ENCODE assay signal across 1 cellular context in genomic region chr9:129595903-129596540, GRCh38.
TF ChIP-seq lines count a peak whose summit lies in the region.

No MANE protein-coding gene starts in this region.

TF ChIP-seq in K562, 482 proteins besides CTCF, POLR2A, EP300 and RAD21 (continued from another document and continues in another):
- TF ChIP-seq, protein P1, sequence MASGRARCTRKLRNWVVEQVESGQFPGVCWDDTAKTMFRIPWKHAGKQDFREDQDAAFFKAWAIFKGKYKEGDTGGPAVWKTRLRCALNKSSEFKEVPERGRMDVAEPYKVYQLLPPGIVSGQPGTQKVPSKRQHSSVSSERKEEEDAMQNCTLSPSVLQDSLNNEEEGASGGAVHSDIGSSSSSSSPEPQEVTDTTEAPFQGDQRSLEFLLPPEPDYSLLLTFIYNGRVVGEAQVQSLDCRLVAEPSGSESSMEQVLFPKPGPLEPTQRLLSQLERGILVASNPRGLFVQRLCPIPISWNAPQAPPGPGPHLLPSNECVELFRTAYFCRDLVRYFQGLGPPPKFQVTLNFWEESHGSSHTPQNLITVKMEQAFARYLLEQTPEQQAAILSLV (tag; IDR thresholded peaks at IDR 0.05), result peak; percentile 66
- TF ChIP-seq SETDB1 (IDR thresholded peaks at IDR 0.05; ENCODE audit: low read length) (no peak), ZKSCAN3 (CRISPR knock-in tag; IDR thresholded peaks at IDR 0.05) (no peak), HNRNPLL (IDR thresholded peaks at IDR 0.05; ENCODE audit: low read depth, low read length, poor library complexity, severe bottlenecking) (no peak), SMAD2 (IDR thresholded peaks at IDR 0.05; ENCODE audit: low read depth, low read length) (no peak), PATZ1 (CRISPR knock-in tag; IDR thresholded peaks at IDR 0.05; ENCODE audit: borderline replicate concordance) (peak; percentile 45; the same call in 1 of the 2 replicates), PHF8 (IDR thresholded peaks at IDR 0.05; ENCODE audit: borderline replicate concordance, low read length) (no peak), LCOR (CRISPR knock-in tag; IDR thresholded peaks at IDR 0.05) (peak; percentile 69; the same call in 1 of the 2 replicates), ESRRA (IDR thresholded peaks at IDR 0.05; ENCODE audit: borderline replicate concordance, low read depth) (peak; percentile 35; the same call in 1 of the 2 replicates), E2F3 (CRISPR knock-in tag; IDR thresholded peaks at IDR 0.05) (peak; percentile 82), ZNF316 (IDR thresholded peaks at IDR 0.05) (peak; percentile 29; the same call in 1 of the 2 replicates), ZNF121 (CRISPR knock-in tag; conservative IDR thresholded peaks at IDR 0.05) (no peak), ZBTB40 (IDR thresholded peaks at IDR 0.05) (peak; percentile 57), ZBTB40 (CRISPR knock-in tag; IDR thresholded peaks at IDR 0.05) (no peak), TRIM28 (IDR thresholded peaks at IDR 0.05) (0 out of 2 replicates have a peak, but pooled peaks have one; percentile 36), BACH1 (tag; IDR thresholded peaks at IDR 0.05) (peak; percentile 89), ZMIZ1 (IDR thresholded peaks at IDR 0.05; ENCODE audit: low read depth in 2 of 2, low read length in 2 of 2) (peak in 1 of 2 experiments; percentile 56; a peak in 1 of 4 replicates), HLTF (IDR thresholded peaks at IDR 0.05) (peak; percentile 80; the same call in 1 of the 2 replicates), U2AF1 (optimal IDR thresholded peaks at IDR 0.05; ENCODE audit: low read depth, low read length) (no peak), GATA2 (CRISPR knock-in tag; IDR thresholded peaks at IDR 0.05) (peak; percentile 78), ATF1 (CRISPR knock-in tag; IDR thresholded peaks at IDR 0.05) (no peak), ATF1 (tag; IDR thresholded peaks at IDR 0.05) (peak; percentile 48), CHD4 (IDR thresholded peaks at IDR 0.05; ENCODE audit: insufficient read depth, insufficient replicate concordance, low read depth, low read length, poor library complexity, severe bottlenecking) (no peak), RFX7 (CRISPR knock-in tag; IDR thresholded peaks at IDR 0.05) (peak; percentile 57; the same call in 1 of the 2 replicates)
- TF ChIP-seq, protein P2, sequence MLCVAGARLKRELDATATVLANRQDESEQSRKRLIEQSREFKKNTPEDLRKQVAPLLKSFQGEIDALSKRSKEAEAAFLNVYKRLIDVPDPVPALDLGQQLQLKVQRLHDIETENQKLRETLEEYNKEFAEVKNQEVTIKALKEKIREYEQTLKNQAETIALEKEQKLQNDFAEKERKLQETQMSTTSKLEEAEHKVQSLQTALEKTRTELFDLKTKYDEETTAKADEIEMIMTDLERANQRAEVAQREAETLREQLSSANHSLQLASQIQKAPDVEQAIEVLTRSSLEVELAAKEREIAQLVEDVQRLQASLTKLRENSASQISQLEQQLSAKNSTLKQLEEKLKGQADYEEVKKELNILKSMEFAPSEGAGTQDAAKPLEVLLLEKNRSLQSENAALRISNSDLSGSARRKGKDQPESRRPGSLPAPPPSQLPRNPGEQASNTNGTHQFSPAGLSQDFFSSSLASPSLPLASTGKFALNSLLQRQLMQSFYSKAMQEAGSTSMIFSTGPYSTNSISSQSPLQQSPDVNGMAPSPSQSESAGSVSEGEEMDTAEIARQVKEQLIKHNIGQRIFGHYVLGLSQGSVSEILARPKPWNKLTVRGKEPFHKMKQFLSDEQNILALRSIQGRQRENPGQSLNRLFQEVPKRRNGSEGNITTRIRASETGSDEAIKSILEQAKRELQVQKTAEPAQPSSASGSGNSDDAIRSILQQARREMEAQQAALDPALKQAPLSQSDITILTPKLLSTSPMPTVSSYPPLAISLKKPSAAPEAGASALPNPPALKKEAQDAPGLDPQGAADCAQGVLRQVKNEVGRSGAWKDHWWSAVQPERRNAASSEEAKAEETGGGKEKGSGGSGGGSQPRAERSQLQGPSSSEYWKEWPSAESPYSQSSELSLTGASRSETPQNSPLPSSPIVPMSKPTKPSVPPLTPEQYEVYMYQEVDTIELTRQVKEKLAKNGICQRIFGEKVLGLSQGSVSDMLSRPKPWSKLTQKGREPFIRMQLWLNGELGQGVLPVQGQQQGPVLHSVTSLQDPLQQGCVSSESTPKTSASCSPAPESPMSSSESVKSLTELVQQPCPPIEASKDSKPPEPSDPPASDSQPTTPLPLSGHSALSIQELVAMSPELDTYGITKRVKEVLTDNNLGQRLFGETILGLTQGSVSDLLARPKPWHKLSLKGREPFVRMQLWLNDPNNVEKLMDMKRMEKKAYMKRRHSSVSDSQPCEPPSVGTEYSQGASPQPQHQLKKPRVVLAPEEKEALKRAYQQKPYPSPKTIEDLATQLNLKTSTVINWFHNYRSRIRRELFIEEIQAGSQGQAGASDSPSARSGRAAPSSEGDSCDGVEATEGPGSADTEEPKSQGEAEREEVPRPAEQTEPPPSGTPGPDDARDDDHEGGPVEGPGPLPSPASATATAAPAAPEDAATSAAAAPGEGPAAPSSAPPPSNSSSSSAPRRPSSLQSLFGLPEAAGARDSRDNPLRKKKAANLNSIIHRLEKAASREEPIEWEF (CRISPR knock-in tag; IDR thresholded peaks at IDR 0.05), result peak; percentile 87; the same call in 1 of the 2 replicates
- TF ChIP-seq, protein P3, sequence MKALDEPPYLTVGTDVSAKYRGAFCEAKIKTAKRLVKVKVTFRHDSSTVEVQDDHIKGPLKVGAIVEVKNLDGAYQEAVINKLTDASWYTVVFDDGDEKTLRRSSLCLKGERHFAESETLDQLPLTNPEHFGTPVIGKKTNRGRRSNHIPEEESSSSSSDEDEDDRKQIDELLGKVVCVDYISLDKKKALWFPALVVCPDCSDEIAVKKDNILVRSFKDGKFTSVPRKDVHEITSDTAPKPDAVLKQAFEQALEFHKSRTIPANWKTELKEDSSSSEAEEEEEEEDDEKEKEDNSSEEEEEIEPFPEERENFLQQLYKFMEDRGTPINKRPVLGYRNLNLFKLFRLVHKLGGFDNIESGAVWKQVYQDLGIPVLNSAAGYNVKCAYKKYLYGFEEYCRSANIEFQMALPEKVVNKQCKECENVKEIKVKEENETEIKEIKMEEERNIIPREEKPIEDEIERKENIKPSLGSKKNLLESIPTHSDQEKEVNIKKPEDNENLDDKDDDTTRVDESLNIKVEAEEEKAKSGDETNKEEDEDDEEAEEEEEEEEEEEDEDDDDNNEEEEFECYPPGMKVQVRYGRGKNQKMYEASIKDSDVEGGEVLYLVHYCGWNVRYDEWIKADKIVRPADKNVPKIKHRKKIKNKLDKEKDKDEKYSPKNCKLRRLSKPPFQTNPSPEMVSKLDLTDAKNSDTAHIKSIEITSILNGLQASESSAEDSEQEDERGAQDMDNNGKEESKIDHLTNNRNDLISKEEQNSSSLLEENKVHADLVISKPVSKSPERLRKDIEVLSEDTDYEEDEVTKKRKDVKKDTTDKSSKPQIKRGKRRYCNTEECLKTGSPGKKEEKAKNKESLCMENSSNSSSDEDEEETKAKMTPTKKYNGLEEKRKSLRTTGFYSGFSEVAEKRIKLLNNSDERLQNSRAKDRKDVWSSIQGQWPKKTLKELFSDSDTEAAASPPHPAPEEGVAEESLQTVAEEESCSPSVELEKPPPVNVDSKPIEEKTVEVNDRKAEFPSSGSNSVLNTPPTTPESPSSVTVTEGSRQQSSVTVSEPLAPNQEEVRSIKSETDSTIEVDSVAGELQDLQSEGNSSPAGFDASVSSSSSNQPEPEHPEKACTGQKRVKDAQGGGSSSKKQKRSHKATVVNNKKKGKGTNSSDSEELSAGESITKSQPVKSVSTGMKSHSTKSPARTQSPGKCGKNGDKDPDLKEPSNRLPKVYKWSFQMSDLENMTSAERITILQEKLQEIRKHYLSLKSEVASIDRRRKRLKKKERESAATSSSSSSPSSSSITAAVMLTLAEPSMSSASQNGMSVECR (CRISPR knock-in tag; IDR thresholded peaks at IDR 0.05), result no peak
